8 cellular contexts compared by ENCODE assay signal in the genomic region with DNA sequence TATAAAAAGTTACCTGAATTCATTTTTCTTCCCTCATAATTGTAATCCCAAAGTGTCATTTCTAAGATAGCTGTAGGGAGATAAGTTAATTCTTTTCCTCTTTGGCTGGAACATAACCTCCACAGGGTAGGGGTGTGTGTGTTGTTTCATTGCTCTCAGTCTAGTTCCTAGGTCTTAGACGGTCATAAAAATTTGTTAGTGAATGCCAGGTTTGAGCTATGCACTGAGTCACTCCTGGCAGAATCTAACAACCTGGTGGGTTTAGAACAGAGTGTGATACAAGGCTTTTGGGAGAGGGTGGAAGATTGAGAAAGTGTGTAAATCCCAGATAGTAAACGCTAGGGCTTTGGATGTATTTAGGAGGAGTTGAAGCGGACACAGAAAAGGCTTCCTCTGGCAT. TPM values are rescaled to one million over a fixed set of nuclear protein-coding genes. Genes with fewer than 3 reads are reported as not detected.
DNase-seq lines count a peak whose midpoint lies in the region; ATAC-seq and TF ChIP-seq lines count a peak whose summit lies in the region.

No MANE protein-coding gene starts in this region.

- TF ChIP-seq RAD21 in liver (IDR thresholded peaks at IDR 0.05): no peak

- intact Hi-C loops in cardiac septum (cut with DNase I): no loop called here

- WGBS in liver: 36% methylated on average over 3 of the region's 3 CpGs
- 43 to 56% methylated on average over 3 of the region's 3 CpGs for WGBS in upper lobe of left lung, 2 donors

- peak overlapping the region; percentile 35 for H3K4me3 ChIP-seq in cardiac muscle cell
- no peak overlapping the region for H3K4me3 ChIP-seq in liver (ENCODE audit: low read depth in 1 of 3, low read length in 3 of 3)
- H3K4me3 ChIP-seq in upper lobe of left lung: peak overlapping the region in 3 of 4 donors; percentile 97 to 99 (median 99)

- no peak for ATAC-seq in upper lobe of left lung (ENCODE audit: low FRiP score in 2 of 2)
- ATAC-seq in HG03095 (IDR thresholded peaks at IDR 0.05; ENCODE audit: unreplicated experiment): no peak
- no peak for ATAC-seq in HG02852 (IDR thresholded peaks at IDR 0.05; ENCODE audit: unreplicated experiment)

- no peaks in the 10 kb centered on the region for H3K27me3 ChIP-seq in cardiac muscle cell
- H3K27me3 ChIP-seq in liver (ENCODE audit: control insufficient read depth in 4 of 4, insufficient read depth in 4 of 4, low read length in 3 of 4): no peaks in the 10 kb centered on the region
- no peaks in the 10 kb centered on the region for H3K27me3 ChIP-seq in upper lobe of left lung

- TF ChIP-seq CTCF in cardiac muscle cell (IDR thresholded peaks at IDR 0.05; ENCODE audit: low read depth, low read length) (no peak), liver (IDR thresholded peaks at IDR 0.05; ENCODE audit: low read depth, low read length, missing input control) (no peak), upper lobe of left lung (IDR thresholded peaks at IDR 0.05) (no peak)

- peak in 1 of 2 donors; percentile 18 for DNase-seq in cardiac muscle cell (ENCODE audit: low read depth in 1 of 2, low spot score in 1 of 2)
- no peak for DNase-seq in cardiac septum (ENCODE audit: low spot score)
- DNase-seq in amniotic epithelial cell (ENCODE audit: low read depth): peak; percentile 53
- DNase-seq in upper lobe of left lung: no peak
- DNase-seq in SK-N-DZ (ENCODE audit: low spot score): no peak

- TF ChIP-seq EP300 in upper lobe of left lung (IDR thresholded peaks at IDR 0.05): no peak

- H3K27ac ChIP-seq in cardiac muscle cell (peak overlapping the region; percentile 68), liver (ENCODE audit: low read depth in 1 of 2, low read length in 2 of 2) (peak overlapping the region; percentile 68 to 76), upper lobe of left lung (peak overlapping the region; percentile 73 to 88 (median 83))

- H3K9ac ChIP-seq in liver (ENCODE audit: low read depth in 1 of 2, low read length in 2 of 2): peak overlapping the region in 1 of 2 donors; percentile 59

- no peaks in the 10 kb centered on the region for H3K4me1 ChIP-seq in cardiac muscle cell (ENCODE audit: low read depth)
- H3K4me1 ChIP-seq in liver (ENCODE audit: control insufficient read depth in 4 of 4, insufficient read depth in 4 of 4, low read length in 3 of 4): peaks cover 0 to 26% (median 16%) of the 10 kb centered on the region in 4 donors
- peaks cover 8 to 17% (median 15%) of the 10 kb centered on the region in 4 donors for H3K4me1 ChIP-seq in upper lobe of left lung

- H3K36me3 ChIP-seq in cardiac muscle cell: peaks cover 14% of the 10 kb centered on the region
- H3K36me3 ChIP-seq in liver (ENCODE audit: control insufficient read depth in 4 of 4, insufficient read depth in 3 of 4, low read depth in 1 of 4, low read length in 3 of 4): peaks cover 2 to 6% (median 5%) of the 10 kb centered on the region in 4 donors
- peaks cover 4 to 41% (median 29%) of the 10 kb centered on the region in 4 donors for H3K36me3 ChIP-seq in upper lobe of left lung

- no peak for TF ChIP-seq POLR2A in upper lobe of left lung (IDR thresholded peaks at IDR 0.05)

- H3K9me3 ChIP-seq in cardiac muscle cell (ENCODE audit: low read depth) (no peaks in the 10 kb centered on the region), liver (ENCODE audit: control insufficient read depth in 4 of 4, low read length in 3 of 4) (no peaks in the 10 kb centered on the region), upper lobe of left lung (no peaks in the 10 kb centered on the region)

TF ChIP-seq in liver, 16 proteins besides CTCF, POLR2A, EP300 and RAD21:
- TF ChIP-seq EGR1 (IDR thresholded peaks at IDR 0.05; ENCODE audit: low read depth in 2 of 2): no peak
- TF ChIP-seq RXRA (IDR thresholded peaks at IDR 0.05): no peak
- peak in 1 of 2 donors; percentile 6 for TF ChIP-seq HNF4A (conservative IDR thresholded peaks at IDR 0.05)

RNA-seq across cellular contexts. Expression of a gene that starts 0.9 kb away (rescaled TPM):
- total RNA-seq in cardiac muscle cell (29.7 and 35.1 TPM in 2 replicates), cardiac septum (13.2 TPM), liver (10 to 100 TPM in 1 of 2 donors, 1 to 10 TPM in 1; 9.2 to 16.3 TPM), upper lobe of left lung (10 to 100 TPM; 27.4 to 70.2 (median 33.5) TPM)
- polyA plus RNA-seq in cardiac muscle cell (52.1 and 57.0 TPM in 2 replicates), liver (10 to 100 TPM; 19.5 to 21.2 TPM)
- 23.3 and 28.6 TPM in 2 replicates for polyA plus RNA-seq in SK-N-DZ (2014; cell fraction: cytosol; rRNA removed)
- polyA plus RNA-seq in SK-N-DZ (2014; cell fraction: nucleus; rRNA removed): 71.3 and 96.4 TPM in 2 replicates

RNA-seq across cellular contexts. Expression of a gene that starts 14.5 kb away (rescaled TPM):
- 7.1 and 9.1 TPM in 2 replicates for total RNA-seq in cardiac muscle cell
- polyA plus RNA-seq in cardiac muscle cell: 7.4 and 16.4 TPM in 2 replicates
- 1.0 TPM for total RNA-seq in cardiac septum
- 1 to 10 TPM in 1 of 2 donors, under 1 TPM in 1; 0.33 to 2.7 TPM for total RNA-seq in liver
- polyA plus RNA-seq in liver: 1 to 10 TPM in 1 of 2 donors, under 1 TPM in 1; 0.82 to 1.6 TPM
- 10 to 100 TPM in 4 of 6 donors, 1 to 10 TPM in 2; 6.1 to 45.1 (median 16.0) TPM for total RNA-seq in upper lobe of left lung
- 4.3 and 6.4 TPM in 2 replicates for polyA plus RNA-seq in SK-N-DZ (2014; cell fraction: cytosol; rRNA removed)
- polyA plus RNA-seq in SK-N-DZ (2014; cell fraction: nucleus; rRNA removed): 29.9 and 34.1 TPM in 2 replicates

RNA-seq across cellular contexts. Expression of a gene that starts 14.8 kb away (rescaled TPM):
- 91.8 and 104 TPM in 2 replicates for total RNA-seq in cardiac muscle cell
- 64.5 and 76.3 TPM in 2 replicates for polyA plus RNA-seq in cardiac muscle cell
- 47.9 TPM for total RNA-seq in cardiac septum
- total RNA-seq in liver: 10 to 100 TPM; 41.0 to 55.4 TPM
- polyA plus RNA-seq in liver: 10 to 100 TPM; 25.9 to 27.1 TPM
- 100 to 1,000 TPM in 2 of 6 donors, 10 to 100 TPM in 4; 69.9 to 137 (median 95.2) TPM for total RNA-seq in upper lobe of left lung
- 76.5 and 83.8 TPM in 2 replicates for polyA plus RNA-seq in SK-N-DZ (2014; cell fraction: cytosol; rRNA removed)
- polyA plus RNA-seq in SK-N-DZ (2014; cell fraction: nucleus; rRNA removed): 104 and 122 TPM in 2 replicates

RNA-seq across cellular contexts. Expression of a gene that starts 39.7 kb away (rescaled TPM):
- total RNA-seq in cardiac muscle cell (41.7 and 50.9 TPM in 2 replicates), cardiac septum (22.7 TPM), liver (1 to 10 TPM; 3.3 to 4.2 TPM), upper lobe of left lung (10 to 100 TPM; 13.1 to 32.5 (median 14.8) TPM)
- polyA plus RNA-seq in cardiac muscle cell (20.1 and 22.2 TPM in 2 replicates), liver (1 to 10 TPM in 1 of 2 donors, under 1 TPM in 1; 0.86 to 3.5 TPM)
- polyA plus RNA-seq in SK-N-DZ (2014; cell fraction: cytosol; rRNA removed): 15.0 and 15.4 TPM in 2 replicates
- 10.7 and 13.9 TPM in 2 replicates for polyA plus RNA-seq in SK-N-DZ (2014; cell fraction: nucleus; rRNA removed)

RNA-seq across cellular contexts. Expression of a gene that starts 48.4 kb away (rescaled TPM):
- total RNA-seq in cardiac muscle cell (14.8 and 20.9 TPM in 2 replicates), cardiac septum (47.8 TPM), liver (10 to 100 TPM; 26.8 to 27.7 TPM), upper lobe of left lung (100 to 1,000 TPM in 1 of 6 donors, 10 to 100 TPM in 5; 38.3 to 102 (median 66.0) TPM)
- polyA plus RNA-seq in cardiac muscle cell (38.0 and 42.9 TPM in 2 replicates), liver (1 to 10 TPM; 7.6 to 8.7 TPM)
- polyA plus RNA-seq in SK-N-DZ (2014; cell fraction: cytosol; rRNA removed): 1.5 and 2.9 TPM in 2 replicates
- 3.0 and 9.9 TPM in 2 replicates for polyA plus RNA-seq in SK-N-DZ (2014; cell fraction: nucleus; rRNA removed)

Comparison
In these comparisons a context has a peak if more than half of its experiments do, and no peak if none do; other contexts are left out.
1. H3K4me3 ChIP-seq: peak in cardiac muscle cell (single experiment) and upper lobe of left lung (3 of 4); none in liver (0 of 3).
2. Peak in every context shown above with its lines, with median percentiles within 50 percentile points of each other: H3K27ac ChIP-seq.